Comparison of ENCODE assay signal across 1 cellular context in the genomic region with DNA sequence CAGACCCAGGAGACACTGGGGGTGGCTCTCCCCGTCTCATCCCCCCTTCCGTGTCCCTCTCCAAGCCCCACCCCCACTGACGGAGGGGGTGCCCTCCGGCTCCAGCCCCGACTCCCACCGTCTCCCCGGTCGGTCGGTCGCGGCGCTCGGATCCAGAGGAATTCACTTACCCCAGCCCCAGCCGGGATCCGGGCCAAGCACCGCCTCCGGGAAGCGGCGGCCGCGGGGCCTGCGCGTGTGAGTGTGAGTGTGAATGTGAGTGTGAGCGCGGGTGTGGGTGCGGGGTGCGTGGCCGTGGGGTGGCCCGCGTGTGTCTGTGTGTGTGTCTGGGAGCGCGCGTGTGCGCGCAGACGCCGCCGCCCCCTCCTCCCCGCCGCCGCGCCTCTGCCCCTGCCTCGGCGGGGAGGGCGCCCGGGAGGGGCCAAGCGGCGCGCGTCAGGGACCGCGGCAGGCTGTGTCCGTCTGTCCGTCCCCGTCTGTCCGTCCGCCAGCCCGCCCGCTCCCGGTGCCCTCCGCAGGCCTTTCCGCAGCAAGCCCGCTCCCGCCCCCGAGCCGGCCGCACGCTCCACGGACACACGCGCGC.
TF ChIP-seq lines count a peak whose summit lies in the region.

A gene with protein sequence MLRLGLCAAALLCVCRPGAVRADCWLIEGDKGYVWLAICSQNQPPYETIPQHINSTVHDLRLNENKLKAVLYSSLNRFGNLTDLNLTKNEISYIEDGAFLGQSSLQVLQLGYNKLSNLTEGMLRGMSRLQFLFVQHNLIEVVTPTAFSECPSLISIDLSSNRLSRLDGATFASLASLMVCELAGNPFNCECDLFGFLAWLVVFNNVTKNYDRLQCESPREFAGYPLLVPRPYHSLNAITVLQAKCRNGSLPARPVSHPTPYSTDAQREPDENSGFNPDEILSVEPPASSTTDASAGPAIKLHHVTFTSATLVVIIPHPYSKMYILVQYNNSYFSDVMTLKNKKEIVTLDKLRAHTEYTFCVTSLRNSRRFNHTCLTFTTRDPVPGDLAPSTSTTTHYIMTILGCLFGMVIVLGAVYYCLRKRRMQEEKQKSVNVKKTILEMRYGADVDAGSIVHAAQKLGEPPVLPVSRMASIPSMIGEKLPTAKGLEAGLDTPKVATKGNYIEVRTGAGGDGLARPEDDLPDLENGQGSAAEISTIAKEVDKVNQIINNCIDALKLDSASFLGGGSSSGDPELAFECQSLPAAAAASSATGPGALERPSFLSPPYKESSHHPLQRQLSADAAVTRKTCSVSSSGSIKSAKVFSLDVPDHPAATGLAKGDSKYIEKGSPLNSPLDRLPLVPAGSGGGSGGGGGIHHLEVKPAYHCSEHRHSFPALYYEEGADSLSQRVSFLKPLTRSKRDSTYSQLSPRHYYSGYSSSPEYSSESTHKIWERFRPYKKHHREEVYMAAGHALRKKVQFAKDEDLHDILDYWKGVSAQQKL (minus strand): TSS at position 352 of the 583 bp plus-strand sequence. CDS start 51,945 bp downstream, outside the sequence.

TF ChIP-seq in A549, 52 proteins besides CTCF, POLR2A, EP300 and RAD21 (continued from another document):
- TF ChIP-seq, protein P1, sequence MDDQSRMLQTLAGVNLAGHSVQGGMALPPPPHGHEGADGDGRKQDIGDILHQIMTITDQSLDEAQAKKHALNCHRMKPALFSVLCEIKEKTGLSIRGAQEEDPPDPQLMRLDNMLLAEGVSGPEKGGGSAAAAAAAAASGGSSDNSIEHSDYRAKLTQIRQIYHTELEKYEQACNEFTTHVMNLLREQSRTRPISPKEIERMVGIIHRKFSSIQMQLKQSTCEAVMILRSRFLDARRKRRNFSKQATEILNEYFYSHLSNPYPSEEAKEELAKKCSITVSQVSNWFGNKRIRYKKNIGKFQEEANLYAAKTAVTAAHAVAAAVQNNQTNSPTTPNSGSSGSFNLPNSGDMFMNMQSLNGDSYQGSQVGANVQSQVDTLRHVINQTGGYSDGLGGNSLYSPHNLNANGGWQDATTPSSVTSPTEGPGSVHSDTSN (IDR thresholded peaks at IDR 0.05): no peak
- no peak for TF ChIP-seq CEBPB (IDR thresholded peaks at IDR 0.05)
- TF ChIP-seq JUN (IDR thresholded peaks at IDR 0.05): peak in 1 of 2 experiments; percentile 31; a peak in 1 of 5 replicates
- TF ChIP-seq, protein P2, sequence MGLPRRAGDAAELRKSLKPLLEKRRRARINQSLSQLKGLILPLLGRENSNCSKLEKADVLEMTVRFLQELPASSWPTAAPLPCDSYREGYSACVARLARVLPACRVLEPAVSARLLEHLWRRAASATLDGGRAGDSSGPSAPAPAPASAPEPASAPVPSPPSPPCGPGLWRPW (IDR thresholded peaks at IDR 0.05): no peak
